Comparison of ENCODE assay signal across 13 cellular contexts in genomic region chr5:181168595-181169118, GRCh38. TPM values are rescaled to one million over a fixed set of nuclear protein-coding genes. Genes with fewer than 3 reads are reported as not detected.
A peak's percentile ranks its signal among the peaks of the same experiment; 100 is the strongest.
DNase-seq lines count a peak whose midpoint lies in the region; ATAC-seq and TF ChIP-seq lines count a peak whose summit lies in the region.
"Had no signal": no experiment of that assay in that cellular context is flagged by ENCODE, and none has a peak within 500 bp of the region (broad histone marks: within the 10 kb centered on the region; RNA-seq: fewer than 3 reads in every experiment).

No MANE protein-coding gene starts in this region.

- no peaks in the 10 kb centered on the region for H4K20me1 ChIP-seq in HCT116 (ENCODE audit: insufficient read depth)

- no peak overlapping the region for H3K27ac ChIP-seq in HCT116 (ENCODE audit: low read depth, low read length)
- H3K27ac ChIP-seq: dorsolateral prefrontal cortex, gastroesophageal sphincter, lower lobe of right lung, Peyer's patch had no signal

- TF ChIP-seq POLR2A in HCT116 (IDR thresholded peaks at IDR 0.05; ENCODE audit: borderline replicate concordance, extremely low read depth, insufficient read depth, insufficient read length): no peak

- H3K27me3 ChIP-seq in BE2C (no peaks in the 10 kb centered on the region), HCT116 (ENCODE audit: insufficient read depth, low read length) (no peaks in the 10 kb centered on the region)

- H3K27me3 Mint-ChIP-seq in activated CD8-positive, alpha-beta T cell treated with anti-CD3 and anti-CD28 coated beads for 36 hours: peaks cover 64% of the 10 kb centered on the region
- peaks cover 30% of the 10 kb centered on the region for H3K27me3 Mint-ChIP-seq in memory B cell

- H3K9me3 ChIP-seq in BE2C: no peaks in the 10 kb centered on the region
- no peaks in the 10 kb centered on the region for H3K9me3 ChIP-seq in HCT116 (ENCODE audit: control insufficient read depth in 1 of 2, insufficient read depth in 1 of 2, low read depth in 1 of 2, low read length in 2 of 2)
- H3K9me3 ChIP-seq: gastroesophageal sphincter, lower lobe of right lung had no signal

- RAD21 ChIA-PET in HCT116 (lab: Charles Lee; ENCODE audit: low non-redundant PET in 1 of 2, low total read pairs in 2 of 2, uncharacterized antibody in 2 of 2, unreplicated experiment in 2 of 2): no interaction called here

- no peak for TF ChIP-seq RAD21 in HCT116 (IDR thresholded peaks at IDR 0.05; ENCODE audit: low read depth)

- H3K4me3 ChIP-seq in BE2C (ENCODE audit: low read depth, low read length): peak overlapping the region; percentile 64
- H3K4me3 ChIP-seq in HCT116 (replicated peaks in 1 of 2; ENCODE audit: low read depth in 1 of 2, low read length in 2 of 2): peak overlapping the region in 1 of 2 experiments; percentile 7; a peak in 1 of 4 replicates
- H3K4me3 ChIP-seq: gastroesophageal sphincter, lower lobe of right lung, Peyer's patch had no signal

- POLR2A ChIA-PET in HCT116 (lab: Charles Lee): no interaction called here
- POLR2A ChIA-PET in activated CD8-positive, alpha-beta T cell treated with anti-CD3 and anti-CD28 coated beads for 36 hours (lab: Charles Lee): interaction anchor here (0.7 to 1.5 kb wide), 4 partner anchors 8 to 621 kb away, joined by 3 to 5 read pairs (median 4); no protein-coding TSS in a partner anchor

- H3K4me1 ChIP-seq in BE2C (no peaks in the 10 kb centered on the region), HCT116 (ENCODE audit: control insufficient read depth in 1 of 2, insufficient read depth in 2 of 2, low read length in 2 of 2) (peaks cover 18 to 52% of the 10 kb centered on the region in 2 experiments; a peak in 3 of 4 replicates)

- peaks cover 68% of the 10 kb centered on the region for H3K4me1 Mint-ChIP-seq in activated CD8-positive, alpha-beta T cell treated with anti-CD3 and anti-CD28 coated beads for 36 hours (ENCODE audit: low read depth)
- H3K4me1 Mint-ChIP-seq in memory B cell: peaks cover 21% of the 10 kb centered on the region

- peak overlapping the region; percentile 63 for H3K4me3 Mint-ChIP-seq in activated CD8-positive, alpha-beta T cell treated with anti-CD3 and anti-CD28 coated beads for 36 hours
- no peak overlapping the region for H3K4me3 Mint-ChIP-seq in memory B cell

- no peaks in the 10 kb centered on the region for H3K9me3 Mint-ChIP-seq in activated CD8-positive, alpha-beta T cell treated with anti-CD3 and anti-CD28 coated beads for 36 hours
- peaks cover 10% of the 10 kb centered on the region for H3K9me3 Mint-ChIP-seq in memory B cell

- DNase-seq in BE2C (no peak), HCT116 (ENCODE audit: low read depth, low spot score) (no peak), memory B cell (ENCODE audit: low spot score in 2 of 2) (no peak), epidermal melanocyte (ENCODE audit: insufficient read length, low spot score) (no peak), NCI-H510A (lab: John Stamatoyannopoulos, UW) (no peak), NK-92 (lab: John Stamatoyannopoulos, UW; ENCODE audit: unreplicated experiment) (no peak)
- no peak for DNase-seq in activated CD8-positive, alpha-beta T cell treated with anti-CD3 and anti-CD28 coated beads for 36 hours
- DNase-seq: dorsolateral prefrontal cortex, lower lobe of right lung, Peyer's patch had no signal

- no TSS peak for BruUV-seq in HCT116 (replicated peaks; lab: Mats Ljungman, UMichigan)

- intact Hi-C loops in HCT116 (cut with micrococcal nuclease): no loop called here
- intact Hi-C loops in activated CD8-positive, alpha-beta T cell treated with anti-CD3 and anti-CD28 coated beads for 36 hours (cut with micrococcal nuclease): no loop called here

- H3K9ac ChIP-seq in HCT116 (ENCODE audit: low read length): 0 out of 2 replicates have a peak overlapping the region, but pooled peaks have one; percentile 1

- no peaks in the 10 kb centered on the region for H3K36me3 Mint-ChIP-seq in activated CD8-positive, alpha-beta T cell treated with anti-CD3 and anti-CD28 coated beads for 36 hours (ENCODE audit: low read depth)
- peaks cover 2% of the 10 kb centered on the region for H3K36me3 Mint-ChIP-seq in memory B cell

- no peak for ATAC-seq in HCT116
- no peak for ATAC-seq in activated CD8-positive, alpha-beta T cell treated with anti-CD3 and anti-CD28 coated beads for 36 hours
- no peak for ATAC-seq in memory B cell (ENCODE audit: low read depth)
- no peak for ATAC-seq in HG03432 (IDR thresholded peaks at IDR 0.05; ENCODE audit: unreplicated experiment)
- ATAC-seq: gastroesophageal sphincter had no signal

- H3K4me2 ChIP-seq in HCT116 (ENCODE audit: low read length): peak overlapping the region; percentile 45

- no peak overlapping the region for H3K27ac Mint-ChIP-seq in activated CD8-positive, alpha-beta T cell treated with anti-CD3 and anti-CD28 coated beads for 36 hours
- H3K27ac Mint-ChIP-seq in memory B cell: peak overlapping the region; percentile 60

- no peaks in the 10 kb centered on the region for H3K79me2 ChIP-seq in HCT116 (ENCODE audit: insufficient read depth, low read length)

- CTCF ChIA-PET in HCT116 (lab: Charles Lee): interaction anchor here (0.8 to 2.2 kb wide), 7 partner anchors 16 to 300 kb away, joined by 3 to 9 read pairs (median 5); no protein-coding TSS in a partner anchor
- CTCF ChIA-PET in activated CD8-positive, alpha-beta T cell treated with anti-CD3 and anti-CD28 coated beads for 36 hours (lab: Charles Lee): interaction anchor here (0.7 to 1.6 kb wide), 10 partner anchors 9 to 309 kb away, joined by 3 to 7 read pairs (median 3); no protein-coding TSS in a partner anchor

- no peak for TF ChIP-seq CTCF in BE2C (IDR thresholded peaks at IDR 0.05; ENCODE audit: low read depth, low read length)
- no peak for TF ChIP-seq CTCF in HCT116 (IDR thresholded peaks at IDR 0.05 in 2 of 3, conservative IDR thresholded peaks at IDR 0.05 in 1 of 3; ENCODE audit: borderline replicate concordance in 1 of 3, insufficient read depth in 1 of 3, low read depth in 2 of 3, low read length in 2 of 3)
- no peak for TF ChIP-seq CTCF in activated CD8-positive, alpha-beta T cell treated with anti-CD3 and anti-CD28 coated beads for 36 hours (IDR thresholded peaks at IDR 0.05)

- peak overlapping the region; percentile 91 for H2AFZ ChIP-seq in HCT116 (ENCODE audit: low read depth, low read length, poor library complexity, severe bottlenecking)

- H3K36me3 ChIP-seq in BE2C: no peaks in the 10 kb centered on the region
- H3K36me3 ChIP-seq in HCT116 (ENCODE audit: control insufficient read depth in 1 of 2, insufficient read depth in 2 of 2, low read length in 2 of 2): no peaks in the 10 kb centered on the region
- H3K36me3 ChIP-seq: gastroesophageal sphincter, lower lobe of right lung, Peyer's patch had no signal

- H3K9me2 ChIP-seq in HCT116 (ENCODE audit: insufficient read depth): no peaks in the 10 kb centered on the region

TF ChIP-seq in HCT116, 20 proteins besides CTCF, POLR2A, EP300 and RAD21 (continues in another document):
- no peak for TF ChIP-seq REST (IDR thresholded peaks at IDR 0.05; ENCODE audit: low read depth)

RNA-seq across cellular contexts. Expression of gene OR2V2, which starts 21.3 kb away (rescaled TPM):
- not detected for polyA plus RNA-seq in BE2C (2012; ENCODE audit: insufficient read depth, insufficient read length, low read depth)
- total RNA-seq in HCT116 (2021; ENCODE audit: unreplicated experiment): not detected
- 0.02 TPM in 1 of 2 replicates, not detected in the other for polyA plus RNA-seq in HCT116 (2012)
- not detected for total RNA-seq in activated CD8-positive, alpha-beta T cell treated with anti-CD3 and anti-CD28 coated beads for 36 hours
- total RNA-seq: lower lobe of right lung, Peyer's patch had no signal
- polyA plus RNA-seq: adipose tissue had no signal

RNA-seq across cellular contexts. Expression of gene TRIM7, which starts 36.3 kb away (rescaled TPM):
- polyA plus RNA-seq in BE2C (2012; ENCODE audit: insufficient read depth, insufficient read length, low read depth): 3.2 TPM
- 30.2 TPM for total RNA-seq in HCT116 (2021; ENCODE audit: unreplicated experiment)
- polyA plus RNA-seq in HCT116 (2012): 21.9 and 25.3 TPM in 2 replicates
- total RNA-seq in activated CD8-positive, alpha-beta T cell treated with anti-CD3 and anti-CD28 coated beads for 36 hours: 1 to 10 TPM; 1.1 to 3.0 TPM

RNA-seq across cellular contexts. Expression of gene OR2V1, which starts 37.7 kb away (rescaled TPM):
- not detected for polyA plus RNA-seq in BE2C (2012; ENCODE audit: insufficient read depth, insufficient read length, low read depth)
- total RNA-seq in HCT116 (2021; ENCODE audit: unreplicated experiment): not detected
- polyA plus RNA-seq in HCT116 (2012): 0.10 TPM in 1 of 2 replicates, not detected in the other
- total RNA-seq in activated CD8-positive, alpha-beta T cell treated with anti-CD3 and anti-CD28 coated beads for 36 hours: not detected
- total RNA-seq: dorsolateral prefrontal cortex, lower lobe of right lung, Peyer's patch had no signal
- polyA plus RNA-seq: adipose tissue had no signal

RNA-seq across cellular contexts. Expression of gene TRIM41, which starts 54.4 kb away (rescaled TPM):
- polyA plus RNA-seq in BE2C (2012; ENCODE audit: insufficient read depth, insufficient read length, low read depth): 80.4 TPM
- total RNA-seq in HCT116 (2021; ENCODE audit: unreplicated experiment): 51.8 TPM
- polyA plus RNA-seq in HCT116 (2012): 34.1 and 37.8 TPM in 2 replicates
- 10 to 100 TPM; 30.6 to 31.5 TPM for total RNA-seq in activated CD8-positive, alpha-beta T cell treated with anti-CD3 and anti-CD28 coated beads for 36 hours
